ENCODE assay signal across 1 cellular context in genomic region chr10:75358835-75359421, GRCh38.
TF ChIP-seq lines count a peak whose summit lies in the region.

No MANE protein-coding gene starts in this region.

TF ChIP-seq in A549, 52 proteins besides CTCF, POLR2A, EP300 and RAD21 (continued from another document):
- no peak for TF ChIP-seq REST (IDR thresholded peaks at IDR 0.05)
- TF ChIP-seq FOSB (CRISPR knock-in tag; IDR thresholded peaks at IDR 0.05): no peak
- TF ChIP-seq HOXB13 (CRISPR knock-in tag; IDR thresholded peaks at IDR 0.05; ENCODE audit: low read depth): no peak
- no peak for TF ChIP-seq HOXA7 (CRISPR knock-in tag; IDR thresholded peaks at IDR 0.05)
- TF ChIP-seq RARB (CRISPR knock-in tag; IDR thresholded peaks at IDR 0.05): no peak
- TF ChIP-seq TP53 (CRISPR knock-in tag; IDR thresholded peaks at IDR 0.05): no peak
- no peak for TF ChIP-seq PBX3 (IDR thresholded peaks at IDR 0.05)
- no peak for TF ChIP-seq HOXB5 (CRISPR knock-in tag; IDR thresholded peaks at IDR 0.05)
- TF ChIP-seq KDM1A (IDR thresholded peaks at IDR 0.05; ENCODE audit: low read depth): no peak
- TF ChIP-seq ELK1 (IDR thresholded peaks at IDR 0.05; ENCODE audit: low read depth, low read length): no peak
- TF ChIP-seq TFCP2L1 (CRISPR knock-in tag; IDR thresholded peaks at IDR 0.05): no peak
- peak; percentile 75 for TF ChIP-seq MAFK (IDR thresholded peaks at IDR 0.05; ENCODE audit: partially characterized antibody)
- no peak for TF ChIP-seq BHLHE40 (IDR thresholded peaks at IDR 0.05; ENCODE audit: low read depth, low read length)
- TF ChIP-seq E2F6 (IDR thresholded peaks at IDR 0.05; ENCODE audit: borderline replicate concordance, low read depth): no peak
- TF ChIP-seq RFX5 (IDR thresholded peaks at IDR 0.05): no peak
- TF ChIP-seq RNF2 (IDR thresholded peaks at IDR 0.05; ENCODE audit: borderline replicate concordance, low read depth): no peak
- TF ChIP-seq EHMT2 (IDR thresholded peaks at IDR 0.05; ENCODE audit: low read depth): no peak
- TF ChIP-seq FOXS1 (CRISPR knock-in tag; IDR thresholded peaks at IDR 0.05): no peak
- no peak for TF ChIP-seq NFE2L2 (conservative IDR thresholded peaks at IDR 0.05; ENCODE audit: low read length)
- no peak for TF ChIP-seq RCOR1 (IDR thresholded peaks at IDR 0.05; ENCODE audit: low read depth, low read length)
- no peak for TF ChIP-seq USF2 (IDR thresholded peaks at IDR 0.05)
- no peak for TF ChIP-seq ESRRA (IDR thresholded peaks at IDR 0.05; ENCODE audit: borderline replicate concordance, low read length)
- no peak for TF ChIP-seq HDAC2 (IDR thresholded peaks at IDR 0.05)
- TF ChIP-seq SMC3 (IDR thresholded peaks at IDR 0.05): no peak
- no peak for TF ChIP-seq CHD2 (IDR thresholded peaks at IDR 0.05; ENCODE audit: low read length, partially characterized antibody)
- TF ChIP-seq ZFP36 (IDR thresholded peaks at IDR 0.05; ENCODE audit: borderline replicate concordance, partially characterized antibody): no peak
- peak; percentile 54 for TF ChIP-seq JUNB (IDR thresholded peaks at IDR 0.05)
- no peak for TF ChIP-seq CHD4 (IDR thresholded peaks at IDR 0.05; ENCODE audit: borderline replicate concordance)
- TF ChIP-seq KDM5A (IDR thresholded peaks at IDR 0.05): no peak
